9 cellular contexts compared by ENCODE assay signal in the genomic region with DNA sequence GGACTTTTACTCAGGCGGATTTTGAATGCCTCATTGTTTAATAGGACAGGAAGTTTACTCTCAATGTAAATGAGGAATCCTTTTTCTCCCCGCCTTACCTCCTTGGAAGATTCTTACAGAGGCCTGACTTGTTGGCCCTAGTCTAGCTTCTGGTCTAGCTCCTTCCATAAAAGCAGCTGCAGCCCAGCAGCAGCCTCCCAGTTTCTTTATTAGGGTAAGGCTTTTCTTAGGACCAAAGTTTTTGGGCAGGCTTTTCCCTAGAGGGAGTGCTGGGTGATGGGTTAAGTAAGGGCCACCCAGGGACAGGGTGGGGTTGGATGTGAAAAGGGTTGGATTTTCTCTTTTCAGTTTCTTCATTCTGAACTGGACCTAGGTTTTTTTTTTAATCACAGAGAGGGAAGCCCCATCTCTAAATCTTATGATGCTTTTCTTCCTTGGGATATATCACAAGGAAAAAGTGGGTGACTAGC. TPM values are rescaled to one million over a fixed set of nuclear protein-coding genes. Genes with fewer than 3 reads are reported as not detected.
DNase-seq lines count a peak whose midpoint lies in the region; ATAC-seq and TF ChIP-seq lines count a peak whose summit lies in the region.
"Had no signal": no experiment of that assay in that cellular context is flagged by ENCODE, and none has a peak within 500 bp of the region (broad histone marks: within the 10 kb centered on the region; RNA-seq: fewer than 3 reads in every experiment).

No MANE protein-coding gene starts in this region.

- ATAC-seq in right lobe of liver, result no peak
- ATAC-seq in HG03520 (IDR thresholded peaks at IDR 0.05; ENCODE audit: unreplicated experiment), result no peak

- H3K27me3 ChIP-seq in adrenal gland (no peaks in the 10 kb centered on the region), right lobe of liver (no peaks in the 10 kb centered on the region), transverse colon (no peaks in the 10 kb centered on the region), testis (no peaks in the 10 kb centered on the region)

- H3K27ac ChIP-seq in adrenal gland, result peak overlapping the region in 3 of 5 donors; percentile 31 to 81 (median 68)
- H3K27ac ChIP-seq in right lobe of liver, result peak overlapping the region in 2 of 3 donors; percentile 46 to 47
- peak overlapping the region; percentile 46 to 69 (median 61) for H3K27ac ChIP-seq in transverse colon
- peak overlapping the region in 1 of 2 donors; percentile 75 for H3K27ac ChIP-seq in testis

- H3K4me1 Mint-ChIP-seq in activated naive CD4-positive, alpha-beta T cell treated with anti-CD3 and anti-CD28 coated beads, Interleukin-2, amount 10 ng/mL, durations not matched to agents 7 days and 5 days, result peaks cover 69% of the 10 kb centered on the region

- peaks cover 8% of the 10 kb centered on the region for H3K9me3 Mint-ChIP-seq in activated naive CD4-positive, alpha-beta T cell treated with anti-CD3 and anti-CD28 coated beads, Interleukin-2, amount 10 ng/mL, durations not matched to agents 7 days and 5 days

- WGBS in adrenal gland, 4 donors, result 53 to 78% (median 57%) methylated on average over 2 of the region's 2 CpGs
- WGBS in right lobe of liver (ENCODE audit: insufficient coverage, low coverage, low lambda C conversion rate, missing lambda C conversion rate), result 43% methylated on average over 2 of the region's 2 CpGs
- 15 to 17% methylated on average over 2 of the region's 2 CpGs for WGBS in transverse colon (ENCODE audit: low coverage in 1 of 2), 2 donors
- WGBS in testis, 2 donors, result 42 to 76% methylated on average over 2 of the region's 2 CpGs

- H3K4me3 ChIP-seq in adrenal gland (no peak overlapping the region), right lobe of liver (no peak overlapping the region), transverse colon (no peak overlapping the region), testis (no peak overlapping the region)

- H3K4me1 ChIP-seq in adrenal gland (replicated peaks in 1 of 2) (peaks cover 4 to 9% of the 10 kb centered on the region in 2 donors), right lobe of liver (no peaks in the 10 kb centered on the region), transverse colon (peaks cover 0 to 24% (median 14%) of the 10 kb centered on the region in 4 donors), testis (peaks cover 14% of the 10 kb centered on the region)

- TF ChIP-seq EP300 in transverse colon (IDR thresholded peaks at IDR 0.05; ENCODE audit: low read depth), result no peak

- CTCF ChIA-PET in activated naive CD4-positive, alpha-beta T cell treated with anti-CD3 and anti-CD28 coated beads, Interleukin-2, amount 10 ng/mL, durations not matched to agents 7 days and 5 days (lab: Charles Lee), result interaction anchor here (1.1 to 2.3 kb wide), 2 partner anchors 21 to 89 kb away, joined by 3 to 4 read pairs; no protein-coding TSS in a partner anchor

- H3K4me3 Mint-ChIP-seq in activated naive CD4-positive, alpha-beta T cell treated with anti-CD3 and anti-CD28 coated beads, Interleukin-2, amount 10 ng/mL, durations not matched to agents 7 days and 5 days, result peak overlapping the region; percentile 29

- TF ChIP-seq CTCF in adrenal gland (IDR thresholded peaks at IDR 0.05), result no peak
- TF ChIP-seq CTCF in right lobe of liver (IDR thresholded peaks at IDR 0.05), result no peak
- no peak for TF ChIP-seq CTCF in transverse colon (IDR thresholded peaks at IDR 0.05)
- no peak for TF ChIP-seq CTCF in testis (IDR thresholded peaks at IDR 0.05)

- in situ Hi-C loops in transverse colon (cut with MboI; ENCODE audit: low pct_ligation_motif_present in 1 of 4, low pct_unique_long_range_greater_than_20kb in 1 of 4, low sequenced_read_pairs in 3 of 4), result no loop called here

- H3K27ac Mint-ChIP-seq in activated naive CD4-positive, alpha-beta T cell treated with anti-CD3 and anti-CD28 coated beads, Interleukin-2, amount 10 ng/mL, durations not matched to agents 7 days and 5 days, result peak overlapping the region; percentile 95

- H3K27me3 Mint-ChIP-seq in activated naive CD4-positive, alpha-beta T cell treated with anti-CD3 and anti-CD28 coated beads, Interleukin-2, amount 10 ng/mL, durations not matched to agents 7 days and 5 days, result no peaks in the 10 kb centered on the region

- intact Hi-C loops in adrenal gland (cut with DNase I), result no loop called here
- intact Hi-C loops in right lobe of liver (cut with DNase I), result no loop called here
- intact Hi-C loops in transverse colon (cut with DNase I; ENCODE audit: low total_unique reads), result no loop called here
- intact Hi-C loops in testis (cut with DNase I; ENCODE audit: low total_unique reads), result no loop called here

- TF ChIP-seq POLR2A in adrenal gland (IDR thresholded peaks at IDR 0.05) (no peak), right lobe of liver (IDR thresholded peaks at IDR 0.05) (no peak), transverse colon (IDR thresholded peaks at IDR 0.05) (no peak), testis (IDR thresholded peaks at IDR 0.05) (no peak)

- H3K9me3 ChIP-seq in adrenal gland (replicated peaks in 1 of 3), result no peaks in the 10 kb centered on the region
- H3K9me3 ChIP-seq in right lobe of liver, result no peaks in the 10 kb centered on the region
- no peaks in the 10 kb centered on the region for H3K9me3 ChIP-seq in transverse colon
- H3K9me3 ChIP-seq in testis, result no peaks in the 10 kb centered on the region

- H3K36me3 Mint-ChIP-seq in activated naive CD4-positive, alpha-beta T cell treated with anti-CD3 and anti-CD28 coated beads, Interleukin-2, amount 10 ng/mL, durations not matched to agents 7 days and 5 days, result peaks cover 12% of the 10 kb centered on the region

- H3K36me3 ChIP-seq in adrenal gland (replicated peaks in 1 of 2) (no peaks in the 10 kb centered on the region), right lobe of liver (no peaks in the 10 kb centered on the region), transverse colon (no peaks in the 10 kb centered on the region), testis (ENCODE audit: low read depth, missing control alignments) (no peaks in the 10 kb centered on the region)

- no peak for DNase-seq in activated naive CD4-positive, alpha-beta T cell treated with anti-CD3 and anti-CD28 coated beads, Interleukin-2, amount 10 ng/mL, durations not matched to agents 7 days and 5 days
- DNase-seq in activated naive CD4-positive, alpha-beta T cell treated with Interleukin-2 at 50 U/mL for 16 hours, result no peak
- DNase-seq in adrenal gland, result no peak
- DNase-seq in right lobe of liver, result no peak
- no peak for DNase-seq in transverse colon
- no peak for DNase-seq in NCI-H1417 treated with DMSO at 0.1 percent for 48 hours (lab: John Stamatoyannopoulos, UW)
- no peak for DNase-seq in testis
- DNase-seq: C1 segment of cervical spinal cord had no signal

RNA-seq across cellular contexts. Expression of a gene that starts 49.7 kb away (rescaled TPM):
- total RNA-seq in adrenal gland (1 to 10 TPM in 6 of 8 donors, under 1 TPM in 2; 0.69 to 9.3 (median 2.6) TPM), right lobe of liver (1 to 10 TPM in 3 of 6 experiments, under 1 TPM in 1, not detected in 2; 0.15 to 2.0 (median 1.6) TPM), transverse colon (1 to 10 TPM; 4.0 to 5.2 (median 4.4) TPM), testis (1 to 10 TPM in 1 of 2 donors, under 1 TPM in 1; 0.08 to 1.4 TPM)
- polyA plus RNA-seq in adrenal gland (1 to 10 TPM in 2 of 3 donors, under 1 TPM in 1; 0.49 to 2.4 (median 1.4) TPM), testis (ENCODE audit: insufficient read depth, low read depth, low replicate concordance) (1.4 TPM)
